1 cellular context compared by ENCODE assay signal in genomic region chr1:5955479-5955977, GRCh38.
TF ChIP-seq lines count a peak whose summit lies in the region.

No MANE protein-coding gene starts in this region.

TF ChIP-seq in HepG2, 621 proteins besides CTCF, POLR2A, EP300 and RAD21 (continues in another document):
- TF ChIP-seq MED8 (CRISPR knock-in tag; IDR thresholded peaks at IDR 0.05; ENCODE audit: insufficient replicate concordance) (no peak), SMAD1 (CRISPR knock-in tag; IDR thresholded peaks at IDR 0.05; ENCODE audit: borderline replicate concordance, low read depth) (no peak), KAT2B (IDR thresholded peaks at IDR 0.05; ENCODE audit: borderline replicate concordance, low read depth, low read length) (no peak), ISL2 (CRISPR knock-in tag; IDR thresholded peaks at IDR 0.05) (peak; percentile 90), REPIN1 (CRISPR knock-in tag; IDR thresholded peaks at IDR 0.05; ENCODE audit: borderline replicate concordance, low read depth) (0 out of 2 replicates have a peak, but pooled peaks have one; percentile 61), MXI1 (IDR thresholded peaks at IDR 0.05; ENCODE audit: borderline replicate concordance, low read depth, low read length) (peak; percentile 22; the same call in 1 of the 3 replicates), ZSCAN9 (CRISPR knock-in tag; IDR thresholded peaks at IDR 0.05; ENCODE audit: borderline replicate concordance) (peak; percentile 49; the same call in 1 of the 2 replicates), ZNF629 (CRISPR knock-in tag; conservative IDR thresholded peaks at IDR 0.05) (0 out of 2 replicates have a peak, but pooled peaks have one; percentile 22), HNF4A (CRISPR knock-in tag; IDR thresholded peaks at IDR 0.05) (peak; percentile 88), RXRB (CRISPR knock-in tag; IDR thresholded peaks at IDR 0.05; ENCODE audit: borderline replicate concordance) (peak; percentile 91), ATF1 (CRISPR knock-in tag; IDR thresholded peaks at IDR 0.05) (peak; percentile 70; the same call in 1 of the 2 replicates), SALL1 (CRISPR knock-in tag; IDR thresholded peaks at IDR 0.05) (peak; percentile 84; the same call in 1 of the 2 replicates), ZNF570 (CRISPR knock-in tag; IDR thresholded peaks at IDR 0.05; ENCODE audit: borderline replicate concordance) (no peak), ZNF354B (CRISPR knock-in tag; IDR thresholded peaks at IDR 0.05) (no peak), MAX (IDR thresholded peaks at IDR 0.05) (no peak), CBFB (CRISPR knock-in tag; IDR thresholded peaks at IDR 0.05) (0 out of 2 replicates have a peak, but pooled peaks have one; percentile 38), PHF21A (CRISPR knock-in tag; IDR thresholded peaks at IDR 0.05) (peak; percentile 89), ZBTB42 (CRISPR knock-in tag; IDR thresholded peaks at IDR 0.05) (no peak), NCOA2 (CRISPR knock-in tag; IDR thresholded peaks at IDR 0.05) (peak; percentile 98), POLR2G (IDR thresholded peaks at IDR 0.05; ENCODE audit: low read depth, low read length) (peak; percentile 76), SUZ12 (IDR thresholded peaks at IDR 0.05; ENCODE audit: low read depth, low read length) (no peak), NFIC (IDR thresholded peaks at IDR 0.05; ENCODE audit: low read length) (peak; percentile 76; the same call in 1 of the 2 replicates), FOXK1 (CRISPR knock-in tag; IDR thresholded peaks at IDR 0.05; ENCODE audit: borderline replicate concordance, low read depth) (peak; percentile 90; the same call in 1 of the 2 replicates), TBX2 (CRISPR knock-in tag; IDR thresholded peaks at IDR 0.05; ENCODE audit: borderline replicate concordance) (peak; percentile 63; the same call in 1 of the 2 replicates), ZNF292 (CRISPR knock-in tag; IDR thresholded peaks at IDR 0.05; ENCODE audit: borderline replicate concordance, low read depth) (peak; percentile 33; the same call in 1 of the 2 replicates), TEAD3 (CRISPR knock-in tag; optimal IDR thresholded peaks at IDR 0.05; ENCODE audit: borderline replicate concordance) (peak; percentile 91), AHDC1 (CRISPR knock-in tag; IDR thresholded peaks at IDR 0.05; ENCODE audit: borderline replicate concordance) (peak; percentile 89)
- TF ChIP-seq, protein P1, sequence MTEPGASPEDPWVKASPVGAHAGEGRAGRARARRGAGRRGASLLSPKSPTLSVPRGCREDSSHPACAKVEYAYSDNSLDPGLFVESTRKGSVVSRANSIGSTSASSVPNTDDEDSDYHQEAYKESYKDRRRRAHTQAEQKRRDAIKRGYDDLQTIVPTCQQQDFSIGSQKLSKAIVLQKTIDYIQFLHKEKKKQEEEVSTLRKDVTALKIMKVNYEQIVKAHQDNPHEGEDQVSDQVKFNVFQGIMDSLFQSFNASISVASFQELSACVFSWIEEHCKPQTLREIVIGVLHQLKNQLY (CRISPR knock-in tag; IDR thresholded peaks at IDR 0.05), result peak; percentile 75
- TF ChIP-seq, protein P2, sequence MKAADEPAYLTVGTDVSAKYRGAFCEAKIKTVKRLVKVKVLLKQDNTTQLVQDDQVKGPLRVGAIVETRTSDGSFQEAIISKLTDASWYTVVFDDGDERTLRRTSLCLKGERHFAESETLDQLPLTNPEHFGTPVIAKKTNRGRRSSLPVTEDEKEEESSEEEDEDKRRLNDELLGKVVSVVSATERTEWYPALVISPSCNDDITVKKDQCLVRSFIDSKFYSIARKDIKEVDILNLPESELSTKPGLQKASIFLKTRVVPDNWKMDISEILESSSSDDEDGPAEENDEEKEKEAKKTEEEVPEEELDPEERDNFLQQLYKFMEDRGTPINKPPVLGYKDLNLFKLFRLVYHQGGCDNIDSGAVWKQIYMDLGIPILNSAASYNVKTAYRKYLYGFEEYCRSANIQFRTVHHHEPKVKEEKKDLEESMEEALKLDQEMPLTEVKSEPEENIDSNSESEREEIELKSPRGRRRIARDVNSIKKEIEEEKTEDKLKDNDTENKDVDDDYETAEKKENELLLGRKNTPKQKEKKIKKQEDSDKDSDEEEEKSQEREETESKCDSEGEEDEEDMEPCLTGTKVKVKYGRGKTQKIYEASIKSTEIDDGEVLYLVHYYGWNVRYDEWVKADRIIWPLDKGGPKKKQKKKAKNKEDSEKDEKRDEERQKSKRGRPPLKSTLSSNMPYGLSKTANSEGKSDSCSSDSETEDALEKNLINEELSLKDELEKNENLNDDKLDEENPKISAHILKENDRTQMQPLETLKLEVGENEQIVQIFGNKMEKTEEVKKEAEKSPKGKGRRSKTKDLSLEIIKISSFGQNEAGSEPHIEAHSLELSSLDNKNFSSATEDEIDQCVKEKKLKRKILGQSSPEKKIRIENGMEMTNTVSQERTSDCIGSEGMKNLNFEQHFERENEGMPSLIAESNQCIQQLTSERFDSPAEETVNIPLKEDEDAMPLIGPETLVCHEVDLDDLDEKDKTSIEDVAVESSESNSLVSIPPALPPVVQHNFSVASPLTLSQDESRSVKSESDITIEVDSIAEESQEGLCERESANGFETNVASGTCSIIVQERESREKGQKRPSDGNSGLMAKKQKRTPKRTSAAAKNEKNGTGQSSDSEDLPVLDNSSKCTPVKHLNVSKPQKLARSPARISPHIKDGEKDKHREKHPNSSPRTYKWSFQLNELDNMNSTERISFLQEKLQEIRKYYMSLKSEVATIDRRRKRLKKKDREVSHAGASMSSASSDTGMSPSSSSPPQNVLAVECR (CRISPR knock-in tag; IDR thresholded peaks at IDR 0.05; ENCODE audit: borderline replicate concordance), result peak; percentile 61; the same call in 1 of the 2 replicates
- TF ChIP-seq, protein P3, sequence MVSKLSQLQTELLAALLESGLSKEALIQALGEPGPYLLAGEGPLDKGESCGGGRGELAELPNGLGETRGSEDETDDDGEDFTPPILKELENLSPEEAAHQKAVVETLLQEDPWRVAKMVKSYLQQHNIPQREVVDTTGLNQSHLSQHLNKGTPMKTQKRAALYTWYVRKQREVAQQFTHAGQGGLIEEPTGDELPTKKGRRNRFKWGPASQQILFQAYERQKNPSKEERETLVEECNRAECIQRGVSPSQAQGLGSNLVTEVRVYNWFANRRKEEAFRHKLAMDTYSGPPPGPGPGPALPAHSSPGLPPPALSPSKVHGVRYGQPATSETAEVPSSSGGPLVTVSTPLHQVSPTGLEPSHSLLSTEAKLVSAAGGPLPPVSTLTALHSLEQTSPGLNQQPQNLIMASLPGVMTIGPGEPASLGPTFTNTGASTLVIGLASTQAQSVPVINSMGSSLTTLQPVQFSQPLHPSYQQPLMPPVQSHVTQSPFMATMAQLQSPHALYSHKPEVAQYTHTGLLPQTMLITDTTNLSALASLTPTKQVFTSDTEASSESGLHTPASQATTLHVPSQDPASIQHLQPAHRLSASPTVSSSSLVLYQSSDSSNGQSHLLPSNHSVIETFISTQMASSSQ (IDR thresholded peaks at IDR 0.05; ENCODE audit: low read depth), result no peak
- TF ChIP-seq, protein P3 (CRISPR knock-in tag; IDR thresholded peaks at IDR 0.05; ENCODE audit: borderline replicate concordance), result peak; percentile 76; the same call in 1 of the 2 replicates
- TF ChIP-seq, protein P4, sequence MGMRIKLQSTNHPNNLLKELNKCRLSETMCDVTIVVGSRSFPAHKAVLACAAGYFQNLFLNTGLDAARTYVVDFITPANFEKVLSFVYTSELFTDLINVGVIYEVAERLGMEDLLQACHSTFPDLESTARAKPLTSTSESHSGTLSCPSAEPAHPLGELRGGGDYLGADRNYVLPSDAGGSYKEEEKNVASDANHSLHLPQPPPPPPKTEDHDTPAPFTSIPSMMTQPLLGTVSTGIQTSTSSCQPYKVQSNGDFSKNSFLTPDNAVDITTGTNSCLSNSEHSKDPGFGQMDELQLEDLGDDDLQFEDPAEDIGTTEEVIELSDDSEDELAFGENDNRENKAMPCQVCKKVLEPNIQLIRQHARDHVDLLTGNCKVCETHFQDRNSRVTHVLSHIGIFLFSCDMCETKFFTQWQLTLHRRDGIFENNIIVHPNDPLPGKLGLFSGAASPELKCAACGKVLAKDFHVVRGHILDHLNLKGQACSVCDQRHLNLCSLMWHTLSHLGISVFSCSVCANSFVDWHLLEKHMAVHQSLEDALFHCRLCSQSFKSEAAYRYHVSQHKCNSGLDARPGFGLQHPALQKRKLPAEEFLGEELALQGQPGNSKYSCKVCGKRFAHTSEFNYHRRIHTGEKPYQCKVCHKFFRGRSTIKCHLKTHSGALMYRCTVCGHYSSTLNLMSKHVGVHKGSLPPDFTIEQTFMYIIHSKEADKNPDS (CRISPR knock-in tag; IDR thresholded peaks at IDR 0.05), result 0 out of 2 replicates have a peak, but pooled peaks have one; percentile 29
- TF ChIP-seq, protein P5, sequence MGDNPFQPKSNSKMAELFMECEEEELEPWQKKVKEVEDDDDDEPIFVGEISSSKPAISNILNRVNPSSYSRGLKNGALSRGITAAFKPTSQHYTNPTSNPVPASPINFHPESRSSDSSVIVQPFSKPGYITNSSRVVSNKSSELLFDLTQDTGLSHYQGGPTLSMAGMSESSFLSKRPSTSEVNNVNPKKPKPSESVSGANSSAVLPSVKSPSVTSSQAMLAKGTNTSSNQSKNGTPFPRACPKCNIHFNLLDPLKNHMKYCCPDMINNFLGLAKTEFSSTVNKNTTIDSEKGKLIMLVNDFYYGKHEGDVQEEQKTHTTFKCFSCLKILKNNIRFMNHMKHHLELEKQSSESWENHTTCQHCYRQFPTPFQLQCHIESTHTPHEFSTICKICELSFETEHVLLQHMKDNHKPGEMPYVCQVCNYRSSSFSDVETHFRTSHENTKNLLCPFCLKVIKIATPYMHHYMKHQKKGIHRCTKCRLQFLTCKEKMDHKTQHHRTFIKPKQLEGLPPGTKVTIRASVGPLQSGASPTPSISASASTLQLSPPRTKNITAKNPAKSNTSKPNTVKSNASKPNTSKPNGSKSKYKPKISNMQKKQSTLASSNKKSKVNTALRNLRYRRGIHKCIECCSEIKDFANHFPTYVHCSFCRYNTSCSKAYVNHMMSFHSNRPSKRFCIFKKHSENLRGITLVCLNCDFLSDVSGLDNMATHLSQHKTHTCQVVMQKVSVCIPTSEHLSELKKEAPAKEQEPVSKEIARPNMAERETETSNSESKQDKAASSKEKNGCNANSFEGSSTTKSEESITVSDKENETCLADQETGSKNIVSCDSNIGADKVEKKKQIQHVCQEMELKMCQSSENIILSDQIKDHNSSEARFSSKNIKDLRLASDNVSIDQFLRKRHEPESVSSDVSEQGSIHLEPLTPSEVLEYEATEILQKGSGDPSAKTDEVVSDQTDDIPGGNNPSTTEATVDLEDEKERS (CRISPR knock-in tag; IDR thresholded peaks at IDR 0.05), result no peak
